Comparison of ENCODE assay signal across 8 cellular contexts in genomic region chr1:170831276-170831675, GRCh38.
"Had no signal": no experiment of that assay in that cellular context is flagged by ENCODE, and none has a peak within 500 bp of the region (broad histone marks: within the 10 kb centered on the region; RNA-seq: fewer than 3 reads in every experiment).

No MANE protein-coding gene starts in this region.

- H3K36me3 ChIP-seq: HAP-1 had no signal

- H3K9me3 ChIP-seq: HAP-1 had no signal

- H3K4me3 ChIP-seq: GM23248, GM23338, HAP-1 had no signal

- DNase-seq: GM23248, GOT3, H7, H9, HCEC 1CT, HFFc6 had no signal

- H3K4me2 ChIP-seq: GM23338 had no signal

- H3K9ac ChIP-seq: GM23248 had no signal

- H2AFZ ChIP-seq: GM23248, GM23338 had no signal

- H3K27ac ChIP-seq: GM23248 had no signal
